ENCODE assay signal across 1 cellular context in genomic region chr20:31678389-31679356, GRCh38.
A peak's percentile ranks its signal among the peaks of the same experiment; 100 is the strongest.
TF ChIP-seq lines count a peak whose summit lies in the region.

No MANE protein-coding gene starts in this region.

TF ChIP-seq in HepG2, 621 proteins besides CTCF, POLR2A, EP300 and RAD21 (continued from another document and continues in another):
- TF ChIP-seq ZNF407 (CRISPR knock-in tag; IDR thresholded peaks at IDR 0.05; ENCODE audit: not compliant biosample characterization): peak; percentile 20
- TF ChIP-seq ZNF225 (CRISPR knock-in tag; IDR thresholded peaks at IDR 0.05): no peak
- no peak for TF ChIP-seq PAWR (CRISPR knock-in tag; IDR thresholded peaks at IDR 0.05; ENCODE audit: borderline replicate concordance)
- no peak for TF ChIP-seq ARID3A (IDR thresholded peaks at IDR 0.05; ENCODE audit: low read depth, low read length)
- peak; percentile 78 for TF ChIP-seq ARID5B (CRISPR knock-in tag; IDR thresholded peaks at IDR 0.05)
- TF ChIP-seq MNT (IDR thresholded peaks at IDR 0.05): no peak
- peak; percentile 79 for TF ChIP-seq SKIL (CRISPR knock-in tag; IDR thresholded peaks at IDR 0.05; ENCODE audit: borderline replicate concordance)
- TF ChIP-seq MTF2 (CRISPR knock-in tag; IDR thresholded peaks at IDR 0.05; ENCODE audit: borderline replicate concordance): no peak
- TF ChIP-seq ZFX (CRISPR knock-in tag; IDR thresholded peaks at IDR 0.05; ENCODE audit: low read depth): peak; percentile 24; the same call in 1 of the 2 replicates
- no peak for TF ChIP-seq ZNF414 (CRISPR knock-in tag; IDR thresholded peaks at IDR 0.05)
- no peak for TF ChIP-seq DDIT3 (CRISPR knock-in tag; IDR thresholded peaks at IDR 0.05)
- peak; percentile 77 for TF ChIP-seq GATAD2A (CRISPR knock-in tag; IDR thresholded peaks at IDR 0.05)
- TF ChIP-seq LRRFIP1 (CRISPR knock-in tag; conservative IDR thresholded peaks at IDR 0.05): no peak
- TF ChIP-seq DNMT1 (CRISPR knock-in tag; IDR thresholded peaks at IDR 0.05): no peak
- no peak for TF ChIP-seq CEBPB (IDR thresholded peaks at IDR 0.05; ENCODE audit: borderline replicate concordance, low read depth, low read length)
- TF ChIP-seq SMYD3 (CRISPR knock-in tag; IDR thresholded peaks at IDR 0.05): no peak
- TF ChIP-seq ZNF577 (CRISPR knock-in tag; IDR thresholded peaks at IDR 0.05; ENCODE audit: borderline replicate concordance, low read depth): no peak
- TF ChIP-seq NCOR1 (IDR thresholded peaks at IDR 0.05; ENCODE audit: borderline replicate concordance, low read length): peak; percentile 29; the same call in 1 of the 2 replicates
- TF ChIP-seq ZFP37 (CRISPR knock-in tag; IDR thresholded peaks at IDR 0.05; ENCODE audit: borderline replicate concordance): no peak
- peak; percentile 27; the same call in 1 of the 2 replicates for TF ChIP-seq ZNF709 (CRISPR knock-in tag; IDR thresholded peaks at IDR 0.05)
- TF ChIP-seq ZNF710 (CRISPR knock-in tag; IDR thresholded peaks at IDR 0.05; ENCODE audit: borderline replicate concordance): no peak
- TF ChIP-seq ZNF552 (CRISPR knock-in tag; IDR thresholded peaks at IDR 0.05; ENCODE audit: borderline replicate concordance): no peak
- no peak for TF ChIP-seq SNRNP70 (IDR thresholded peaks at IDR 0.05; ENCODE audit: low read depth, low read length)
- TF ChIP-seq MED13 (CRISPR knock-in tag; IDR thresholded peaks at IDR 0.05): peak; percentile 91
- 0 out of 2 replicates have a peak, but pooled peaks have one; percentile 19 for TF ChIP-seq ZNF343 (CRISPR knock-in tag; IDR thresholded peaks at IDR 0.05)
- no peak for TF ChIP-seq ZFAT (CRISPR knock-in tag; conservative IDR thresholded peaks at IDR 0.05)
- no peak for TF ChIP-seq MTERF4 (CRISPR knock-in tag; IDR thresholded peaks at IDR 0.05)
